Comparison of ENCODE assay signal across 8 cellular contexts in the genomic region with DNA sequence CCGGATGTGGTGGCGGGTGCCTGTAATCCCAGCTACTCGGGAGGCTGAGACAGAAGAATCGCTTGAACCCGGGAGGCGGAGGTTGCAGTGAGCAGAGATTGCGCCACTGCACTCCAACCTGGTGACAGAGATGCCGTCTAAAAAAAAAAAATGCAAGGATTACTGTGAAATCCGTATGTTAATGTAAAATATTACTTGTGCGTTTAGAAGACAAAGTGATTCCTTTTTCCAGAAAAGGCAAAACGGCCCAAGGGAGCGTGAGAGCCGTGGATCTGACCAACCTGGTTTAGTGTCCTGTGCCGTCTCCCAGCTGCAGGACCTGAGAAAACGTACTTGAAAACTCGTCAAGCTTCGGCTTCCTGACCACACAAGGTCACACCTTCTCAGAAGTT. TPM values are rescaled to one million over a fixed set of nuclear protein-coding genes. Genes with fewer than 3 reads are reported as not detected.
DNase-seq lines count a peak whose midpoint lies in the region; ATAC-seq, FAIRE-seq and TF ChIP-seq lines count a peak whose summit lies in the region.

No MANE protein-coding gene starts in this region.

- H3K4me3 ChIP-seq in CD8-positive, alpha-beta T cell (ENCODE audit: low read depth, low read length), result peak overlapping the region; percentile 80
- peak overlapping the region; percentile 88 for H3K4me3 ChIP-seq in PC-9
- peak overlapping the region; percentile 38 to 57 (median 57) for H3K4me3 ChIP-seq in endothelial cell of umbilical vein (replicated peaks in 1 of 3; ENCODE audit: insufficient read depth in 1 of 3, low read depth in 1 of 3, low read length in 3 of 3)
- peak overlapping the region; percentile 86 for H3K4me3 ChIP-seq in osteoblast (ENCODE audit: insufficient read depth, low read length)

- H3K27ac Mint-ChIP-seq in CD8-positive, alpha-beta T cell, result no peak overlapping the region

- H3K27me3 ChIP-seq in CD8-positive, alpha-beta T cell (ENCODE audit: insufficient read depth, low read length), result no peaks in the 10 kb centered on the region
- H3K27me3 ChIP-seq in PC-9 (ENCODE audit: insufficient read depth, low read depth) (no peaks in the 10 kb centered on the region), endothelial cell of umbilical vein (ENCODE audit: control insufficient read depth in 2 of 2, insufficient read depth in 2 of 2, low read length in 2 of 2) (no peaks in the 10 kb centered on the region), osteoblast (ENCODE audit: insufficient read depth, low read length) (no peaks in the 10 kb centered on the region)

- peak overlapping the region; percentile 58 for H3K9ac ChIP-seq in endothelial cell of umbilical vein (replicated peaks; ENCODE audit: extremely low read depth, insufficient read depth, low read length)

- peak overlapping the region; percentile 86 for H3K4me3 Mint-ChIP-seq in CD8-positive, alpha-beta T cell

- CTCF ChIA-PET in CD8-positive, alpha-beta T cell (lab: Charles Lee), result interaction anchor here (0.6 to 7.1 kb wide), 7 partner anchors 11 to 84 kb away, joined by 3 to 48 read pairs (median 4); no protein-coding TSS in a partner anchor
- CTCF ChIA-PET in PC-9 (lab: Charles Lee), result no interaction called here
- CTCF ChIA-PET in endothelial cell of umbilical vein (lab: Charles Lee), result interaction anchor here (1.4 to 9.1 kb wide), 3 partner anchors 13 to 344 kb away, joined by 4 to 77 read pairs (median 21); no protein-coding TSS in a partner anchor

- intact Hi-C loops in CD8-positive, alpha-beta T cell (cut with DNase I, micrococcal nuclease), result loop anchor here (2.0 to 5.0 kb wide), 5 partner anchors 37 to 919 kb away; a partner anchor contains a TSS
- intact Hi-C loops in PC-9 (cut with micrococcal nuclease; ENCODE audit: unreplicated experiment), result no loop called here
- intact Hi-C loops in endothelial cell of umbilical vein (cut with micrococcal nuclease), result no loop called here

- H3K9me2 ChIP-seq in PC-9 (ENCODE audit: insufficient read depth), result no peaks in the 10 kb centered on the region

- no peaks in the 10 kb centered on the region for H3K9me3 Mint-ChIP-seq in CD8-positive, alpha-beta T cell

- peaks cover 27% of the 10 kb centered on the region for H3K4me1 ChIP-seq in CD8-positive, alpha-beta T cell (ENCODE audit: insufficient read depth, low read length)
- H3K4me1 ChIP-seq in PC-9 (replicated peaks; ENCODE audit: insufficient read depth) (0 out of 2 replicates have a peak, but pooled peaks cover 9% of the 10 kb centered on the region), endothelial cell of umbilical vein (ENCODE audit: control insufficient read depth, extremely low read depth, insufficient read depth, low read length) (peaks cover 15% of the 10 kb centered on the region), osteoblast (ENCODE audit: insufficient read depth, low read length) (no peaks in the 10 kb centered on the region)

- no peaks in the 10 kb centered on the region for H4K20me1 ChIP-seq in PC-9 (ENCODE audit: insufficient read depth)
- H4K20me1 ChIP-seq in endothelial cell of umbilical vein (replicated peaks; ENCODE audit: control insufficient read depth, extremely low read depth, insufficient read depth, low read length), result no peaks in the 10 kb centered on the region
- no peaks in the 10 kb centered on the region for H4K20me1 ChIP-seq in osteoblast (ENCODE audit: insufficient read depth, low read length)

- H3K9me3 ChIP-seq in CD8-positive, alpha-beta T cell (ENCODE audit: low read length), result no peaks in the 10 kb centered on the region
- no peaks in the 10 kb centered on the region for H3K9me3 ChIP-seq in PC-9 (ENCODE audit: insufficient read depth, low read depth)
- no peaks in the 10 kb centered on the region for H3K9me3 ChIP-seq in endothelial cell of umbilical vein (replicated peaks; ENCODE audit: control insufficient read depth, insufficient read depth, low read length)
- no peaks in the 10 kb centered on the region for H3K9me3 ChIP-seq in osteoblast (ENCODE audit: low read depth, low read length)

- H3K4me1 Mint-ChIP-seq in CD8-positive, alpha-beta T cell (ENCODE audit: low read depth), result peaks cover 42% of the 10 kb centered on the region

- H2AFZ ChIP-seq in PC-9 (peak overlapping the region; percentile 90), endothelial cell of umbilical vein (ENCODE audit: low read depth, low read length) (peak overlapping the region; percentile 46), osteoblast (ENCODE audit: low read length) (peak overlapping the region; percentile 89)

- peak overlapping the region; percentile 76 for H3K4me2 ChIP-seq in PC-9
- H3K4me2 ChIP-seq in endothelial cell of umbilical vein (ENCODE audit: insufficient read depth, low read length), result peak overlapping the region; percentile 50
- H3K4me2 ChIP-seq in osteoblast (ENCODE audit: insufficient read depth, low read length), result peak overlapping the region; percentile 88

- H3K36me3 Mint-ChIP-seq in CD8-positive, alpha-beta T cell, result peaks cover 7% of the 10 kb centered on the region

- POLR2A ChIA-PET in CD8-positive, alpha-beta T cell (lab: Charles Lee), result interaction anchor here (0.6 to 1.7 kb wide), 3 partner anchors 42 to 448 kb away, joined by 3 to 5 read pairs (median 5); no protein-coding TSS in a partner anchor
- POLR2A ChIA-PET in PC-9 (lab: Charles Lee; ENCODE audit: unreplicated experiment), result no interaction called here
- POLR2A ChIA-PET in endothelial cell of umbilical vein (lab: Charles Lee), result no interaction called here

- H3K27me3 Mint-ChIP-seq in CD8-positive, alpha-beta T cell (ENCODE audit: low read depth), result no peaks in the 10 kb centered on the region

- ATAC-seq in CD8-positive, alpha-beta T cell, result no peak
- no peak for ATAC-seq in GM21529 (IDR thresholded peaks at IDR 0.05; ENCODE audit: unreplicated experiment)
- no peak for ATAC-seq in GM19023 (IDR thresholded peaks at IDR 0.05; ENCODE audit: unreplicated experiment)

- dilution Hi-C loops in endothelial cell of umbilical vein (cut with MboI; ENCODE audit: extremely low pct_ligation_motif_present, low sequenced_read_pairs), result no loop called here

- peaks cover 5% of the 10 kb centered on the region; the same call in 1 of the 2 replicates for H3F3A ChIP-seq in PC-9 (ENCODE audit: insufficient read depth, low read depth)

- no peak overlapping the region for H3K27ac ChIP-seq in CD8-positive, alpha-beta T cell (ENCODE audit: low read depth, low read length)
- peak overlapping the region; percentile 58 for H3K27ac ChIP-seq in PC-9
- peak overlapping the region; percentile 36 for H3K27ac ChIP-seq in endothelial cell of umbilical vein (ENCODE audit: insufficient read depth, low read depth, low read length)
- H3K27ac ChIP-seq in osteoblast (ENCODE audit: low read depth, low read length), result peak overlapping the region; percentile 28

- H3K36me3 ChIP-seq in CD8-positive, alpha-beta T cell (ENCODE audit: insufficient read depth, low read length), result no peaks in the 10 kb centered on the region
- H3K36me3 ChIP-seq in PC-9 (ENCODE audit: low read depth) (no peaks in the 10 kb centered on the region), endothelial cell of umbilical vein (ENCODE audit: control insufficient read depth in 2 of 2, extremely low read depth in 1 of 2, insufficient read depth in 2 of 2, low read length in 2 of 2) (no peaks in the 10 kb centered on the region), osteoblast (ENCODE audit: insufficient read depth, low read length) (no peaks in the 10 kb centered on the region)

- no peak for DNase-seq in CD8-positive, alpha-beta T cell
- DNase-seq in PC-9 (no peak), endothelial cell of umbilical vein (ENCODE audit: low read depth, low spot score) (no peak), osteoblast (ENCODE audit: insufficient read length, low spot score, missing footprints) (peak; percentile 82), SHP77 (lab: John Stamatoyannopoulos, UW) (no peak)
- no peak for DNase-seq in stimulated activated naive CD4-positive, alpha-beta T cell treated with Interleukin-2 at 50 U/mL for 16 hours (lab: John Stamatoyannopoulos, UW)

- BruUV-seq in PC-9 (replicated peaks; lab: Mats Ljungman, UMichigan) (no TSS peak), endothelial cell of umbilical vein (replicated peaks; lab: Mats Ljungman, UMichigan) (no TSS peak)

- no peak for TF ChIP-seq POLR2A in endothelial cell of umbilical vein (IDR thresholded peaks at IDR 0.05; ENCODE audit: low read depth, low read length)

- H3K9me1 ChIP-seq in endothelial cell of umbilical vein (replicated peaks; ENCODE audit: control insufficient read depth, extremely low read depth, insufficient read depth, low read length), result no peaks in the 10 kb centered on the region

- TF ChIP-seq CTCF in CD8-positive, alpha-beta T cell (IDR thresholded peaks at IDR 0.05), result no peak
- TF ChIP-seq CTCF in PC-9 (conservative IDR thresholded peaks at IDR 0.05) (no peak), endothelial cell of umbilical vein (IDR thresholded peaks at IDR 0.05; ENCODE audit: extremely low read depth in 1 of 2, insufficient read depth in 1 of 2, low read depth in 1 of 2, low read length in 2 of 2) (no peak), osteoblast (IDR thresholded peaks at IDR 0.05; ENCODE audit: extremely low read depth, low read depth, low read length) (no peak)

- peak; percentile 52 for FAIRE-seq in endothelial cell of umbilical vein (lab: Jason Lieb, UNC)

- H3K79me2 ChIP-seq in PC-9 (ENCODE audit: low read depth) (peaks cover 31% of the 10 kb centered on the region), endothelial cell of umbilical vein (ENCODE audit: control insufficient read depth, insufficient read depth, low read length) (peaks cover 27% of the 10 kb centered on the region), osteoblast (ENCODE audit: insufficient read depth, low read length) (peaks cover 19% of the 10 kb centered on the region)

RNA-seq across cellular contexts. Expression of a gene that starts 0.9 kb away (rescaled TPM):
- 10 to 100 TPM in 1 of 2 experiments, 1 to 10 TPM in 1; 9.2 to 11.0 TPM for total RNA-seq in CD8-positive, alpha-beta T cell
- total RNA-seq in PC-9 (2021) (26.5 and 31.1 TPM in 2 replicates), endothelial cell of umbilical vein (28.1 and 29.1 TPM in 2 replicates), osteoblast (25.6 and 31.8 TPM in 2 replicates)
- polyA plus RNA-seq in endothelial cell of umbilical vein, result 49.5 and 54.1 TPM in 2 replicates
- 35.8 and 40.1 TPM in 2 replicates for polyA plus RNA-seq in endothelial cell of umbilical vein (2011; cell fraction: cytosol; rRNA removed)
- 31.0 and 31.3 TPM in 2 replicates for polyA plus RNA-seq in endothelial cell of umbilical vein (2011; cell fraction: nucleus; rRNA removed)
- 28.8 and 29.6 TPM in 2 replicates for polyA plus RNA-seq in endothelial cell of umbilical vein (2012)
- polyA minus RNA-seq in endothelial cell of umbilical vein, result 23.9 and 24.9 TPM in 2 replicates
- polyA minus RNA-seq in endothelial cell of umbilical vein (2011; cell fraction: cytosol; rRNA and poly(A)+ RNA removed), result 22.0 TPM
- polyA minus RNA-seq in endothelial cell of umbilical vein (2011; cell fraction: nucleus; rRNA and poly(A)+ RNA removed), result 11.1 and 11.8 TPM in 2 replicates

RNA-seq across cellular contexts. Expression of a gene that starts 37.0 kb away (rescaled TPM):
- total RNA-seq in CD8-positive, alpha-beta T cell, result under 1 TPM in 1 of 2 experiments, not detected in 1; 0.11 TPM
- not detected in 2 replicates for total RNA-seq in PC-9 (2021)
- 0.33 and 0.37 TPM in 2 replicates for total RNA-seq in endothelial cell of umbilical vein
- polyA plus RNA-seq in endothelial cell of umbilical vein, result 0.18 and 0.21 TPM in 2 replicates
- 0.08 and 0.17 TPM in 2 replicates for polyA plus RNA-seq in endothelial cell of umbilical vein (2011; cell fraction: cytosol; rRNA removed)
- polyA plus RNA-seq in endothelial cell of umbilical vein (2011; cell fraction: nucleus; rRNA removed), result 0.13 and 0.20 TPM in 2 replicates
- 0.28 and 0.53 TPM in 2 replicates for polyA plus RNA-seq in endothelial cell of umbilical vein (2012)
- 0.13 and 0.41 TPM in 2 replicates for polyA minus RNA-seq in endothelial cell of umbilical vein
- not detected for polyA minus RNA-seq in endothelial cell of umbilical vein (2011; cell fraction: cytosol; rRNA and poly(A)+ RNA removed)
- 0.24 TPM in 1 of 2 replicates, not detected in the other for polyA minus RNA-seq in endothelial cell of umbilical vein (2011; cell fraction: nucleus; rRNA and poly(A)+ RNA removed)
- total RNA-seq in osteoblast, result under 0.01 TPM in 1 of 2 replicates, not detected in the other

Comparison
In these comparisons a context has a peak if more than half of its experiments do, and no peak if none do; other contexts are left out.
1. intact Hi-C loops: an anchor here in CD8-positive, alpha-beta T cell (2.0 to 5.0 kb wide); none called in PC-9 and endothelial cell of umbilical vein.